Comparison of ENCODE assay signal across 17 cellular contexts in genomic region chr4:47692691-47693090, GRCh38.
DNase-seq lines count a peak whose midpoint lies in the region; ATAC-seq and TF ChIP-seq lines count a peak whose summit lies in the region.
"Had no signal": no experiment of that assay in that cellular context is flagged by ENCODE, and none has a peak within 500 bp of the region (broad histone marks: within the 10 kb centered on the region; RNA-seq: fewer than 3 reads in every experiment).

No MANE protein-coding gene starts in this region.

- peak overlapping the region; percentile 27 for H3K4me2 ChIP-seq in hepatocyte

- no peak overlapping the region for H3K27ac ChIP-seq in hepatocyte
- H3K27ac ChIP-seq: GM23248, SJSA1 had no signal

- H3K36me3 ChIP-seq in hepatocyte (replicated peaks; ENCODE audit: insufficient read depth, low read depth), result no peaks in the 10 kb centered on the region
- H3K36me3 ChIP-seq: SJSA1 had no signal

- WGBS in hepatocyte (ENCODE audit: low lambda C conversion rate, missing lambda C conversion rate), result 49% methylated on average over 7 of the region's 7 CpGs

- H3K4me1 ChIP-seq in hepatocyte (ENCODE audit: insufficient read depth), result no peaks in the 10 kb centered on the region
- H3K4me1 ChIP-seq: SJSA1 had no signal

- no peaks in the 10 kb centered on the region for H3K9me2 ChIP-seq in hepatocyte (replicated peaks; ENCODE audit: insufficient read depth)

- DNase-seq in NCI-H510A treated with DMSO at 0.1 percent for 48 hours (lab: John Stamatoyannopoulos, UW), result peak; percentile 68
- no peak for DNase-seq in NCI-H510A (lab: John Stamatoyannopoulos, UW)
- peak; percentile 13 for DNase-seq in NCI-H1092 (lab: John Stamatoyannopoulos, UW)
- DNase-seq in NCI-H2081 treated with DMSO at 0.1 percent for 48 hours (lab: John Stamatoyannopoulos, UW), result peak; percentile 15
- no peak for DNase-seq in hepatocyte (ENCODE audit: low spot score)
- DNase-seq in activated T-cell treated with anti-CD3 and anti-CD28 coated beads, Interleukin-2, amount 50 U/mL, for 1 hour, result no peak
- no peak for DNase-seq in hepatic stellate cell (ENCODE audit: low spot score)
- DNase-seq: 8988T, C1 segment of cervical spinal cord, DMS79 treated with DMSO at 0.1 percent for 48 hours, GM23248, KBM-7, NCI-H526 treated with DMSO at 0.1 percent for 48 hours, SW 1271 had no signal

- H2AFZ ChIP-seq in hepatocyte, result no peak overlapping the region
- H2AFZ ChIP-seq: GM23248 had no signal

- H4K20me1 ChIP-seq in hepatocyte (ENCODE audit: insufficient read depth, poor library complexity, severe bottlenecking), result no peaks in the 10 kb centered on the region

- no peaks in the 10 kb centered on the region for H3K27me3 ChIP-seq in hepatocyte
- H3K27me3 ChIP-seq: SJSA1 had no signal

- no peak overlapping the region for H3K4me3 ChIP-seq in hepatocyte
- H3K4me3 ChIP-seq: GM23248, SJSA1 had no signal

- no peaks in the 10 kb centered on the region for H3K79me2 ChIP-seq in hepatocyte

- TF ChIP-seq CTCF in hepatocyte (IDR thresholded peaks at IDR 0.05; ENCODE audit: poor library complexity), result no peak

- no peak for ATAC-seq in GM21528 (IDR thresholded peaks at IDR 0.05; ENCODE audit: low FRiP score, unreplicated experiment)
- ATAC-seq: Panc1 had no signal

- H3K9me3 ChIP-seq in hepatocyte (ENCODE audit: low read depth), result no peaks in the 10 kb centered on the region
- H3K9me3 ChIP-seq: SJSA1 had no signal

Comparison
In these comparisons a context has a peak if more than half of its experiments do, and no peak if none do; other contexts are left out.
1. DNase-seq: peak in NCI-H510A treated with DMSO at 0.1 percent for 48 hours (single experiment), NCI-H1092 (single experiment) and NCI-H2081 treated with DMSO at 0.1 percent for 48 hours (single experiment); none in NCI-H510A (single experiment), hepatocyte (single experiment), activated T-cell treated with anti-CD3 and anti-CD28 coated beads, Interleukin-2, amount 50 U/mL, for 1 hour (single experiment) and hepatic stellate cell (single experiment).